In genomic region chr2:230410861-230411464, GRCh38 we compare ENCODE assay signal across 8 cellular contexts. TPM values are rescaled to one million over a fixed set of nuclear protein-coding genes. Genes with fewer than 3 reads are reported as not detected.
A peak's percentile ranks its signal among the peaks of the same experiment; 100 is the strongest.
DNase-seq lines count a peak whose midpoint lies in the region; ATAC-seq and TF ChIP-seq lines count a peak whose summit lies in the region.

No MANE protein-coding gene starts in this region.

- TF ChIP-seq CTCF in BJ (IDR thresholded peaks at IDR 0.05; ENCODE audit: insufficient read depth, low read depth, low read length) = no peak
- no peak for TF ChIP-seq CTCF in neural cell (IDR thresholded peaks at IDR 0.05; ENCODE audit: poor library complexity, severe bottlenecking)

- no peak for TF ChIP-seq EP300 in neural cell (conservative IDR thresholded peaks at IDR 0.05; ENCODE audit: poor library complexity, severe bottlenecking)

- H3K9me3 ChIP-seq in NT2/D1 (ENCODE audit: insufficient read depth, low read length) = no peaks in the 10 kb centered on the region
- no peaks in the 10 kb centered on the region for H3K9me3 ChIP-seq in effector memory CD4-positive, alpha-beta T cell (ENCODE audit: control insufficient read depth, low read length)
- H3K9me3 ChIP-seq in neural cell (ENCODE audit: low read length) = no peaks in the 10 kb centered on the region

- H3F3A ChIP-seq in neural cell (ENCODE audit: insufficient read depth, low read length, poor library complexity, severe bottlenecking) = no peaks in the 10 kb centered on the region

- POLR2A ChIA-PET in BJ (lab: Charles Lee) = no interaction called here

- TF ChIP-seq RAD21 in neural cell (conservative IDR thresholded peaks at IDR 0.05) = no peak

- no peaks in the 10 kb centered on the region for H4K20me1 ChIP-seq in neural cell (ENCODE audit: insufficient read depth)

- no peaks in the 10 kb centered on the region for H3K9me2 ChIP-seq in neural cell (ENCODE audit: insufficient read depth, low read length)

- peak overlapping the region; percentile 79 for H3K9ac ChIP-seq in NT2/D1 (ENCODE audit: insufficient read length, low read depth)
- no peak overlapping the region for H3K9ac ChIP-seq in neural cell (ENCODE audit: low read length)

- H3K79me2 ChIP-seq in neural cell (replicated peaks; ENCODE audit: insufficient read depth, low read length) = no peaks in the 10 kb centered on the region

- H3K4me1 ChIP-seq in NT2/D1 (ENCODE audit: insufficient read depth, insufficient read length) = peaks cover 4% of the 10 kb centered on the region
- H3K4me1 ChIP-seq in effector memory CD4-positive, alpha-beta T cell (ENCODE audit: control insufficient read depth, insufficient read depth, low read length, poor library complexity, severe bottlenecking) = peaks cover 25% of the 10 kb centered on the region

- H3K4me3 ChIP-seq in BJ (ENCODE audit: low read depth, low read length) (peak overlapping the region; percentile 54), NT2/D1 (ENCODE audit: insufficient read length, low read depth) (peak overlapping the region; percentile 62), neural cell (ENCODE audit: low read length) (peak overlapping the region; percentile 72)
- peak overlapping the region; percentile 97 for H3K4me3 ChIP-seq in effector memory CD4-positive, alpha-beta T cell (ENCODE audit: insufficient read depth, low read depth, low read length, poor library complexity, severe bottlenecking)

- H3K27me3 ChIP-seq in BJ (ENCODE audit: control insufficient read depth, insufficient read depth, low read length) (no peaks in the 10 kb centered on the region), NT2/D1 (ENCODE audit: insufficient read depth, insufficient read length) (peaks cover 49% of the 10 kb centered on the region), neural cell (ENCODE audit: insufficient read depth, low read depth, low read length) (peaks cover 19% of the 10 kb centered on the region)
- no peaks in the 10 kb centered on the region for H3K27me3 ChIP-seq in effector memory CD4-positive, alpha-beta T cell (replicated peaks; ENCODE audit: control insufficient read depth, insufficient read depth, low read length, poor library complexity, severe bottlenecking)

- CTCF ChIA-PET in BJ (lab: Yijun Ruan, JAX) = no interaction called here

- ATAC-seq in HG03439 (IDR thresholded peaks at IDR 0.05; ENCODE audit: unreplicated experiment) = no peak
- ATAC-seq in GM21529 (IDR thresholded peaks at IDR 0.05; ENCODE audit: unreplicated experiment) = no peak

- H3K4me2 ChIP-seq in neural cell (ENCODE audit: low read length) = no peak overlapping the region

- DNase-seq in BJ (ENCODE audit: low read depth) (no peak), NT2/D1 (ENCODE audit: low read depth, low spot score) (no peak), activated gamma-delta T cell (lab: John Stamatoyannopoulos, UW) (no peak)
- DNase-seq in effector memory CD4-positive, alpha-beta T cell = no peak
- no peak for DNase-seq in stimulated activated naive CD4-positive, alpha-beta T cell (lab: John Stamatoyannopoulos, UW)

- peak overlapping the region; percentile 89 for H3K27ac ChIP-seq in effector memory CD4-positive, alpha-beta T cell (ENCODE audit: insufficient read depth, low read length, poor library complexity, severe bottlenecking)
- no peak overlapping the region for H3K27ac ChIP-seq in neural cell (ENCODE audit: low read length)

- H3K36me3 ChIP-seq in BJ (ENCODE audit: control insufficient read depth, insufficient read depth, low read length) = no peaks in the 10 kb centered on the region
- no peaks in the 10 kb centered on the region for H3K36me3 ChIP-seq in NT2/D1 (ENCODE audit: insufficient read depth, insufficient read length, low read length)
- no peaks in the 10 kb centered on the region for H3K36me3 ChIP-seq in effector memory CD4-positive, alpha-beta T cell (ENCODE audit: control insufficient read depth, insufficient read depth, low read length)
- no peaks in the 10 kb centered on the region for H3K36me3 ChIP-seq in neural cell (ENCODE audit: insufficient read depth, low read length)

- no peak overlapping the region for H2AFZ ChIP-seq in neural cell (ENCODE audit: low read depth, low read length)

TF ChIP-seq in neural cell, 6 proteins besides CTCF, POLR2A, EP300 and RAD21:
- TF ChIP-seq REST (IDR thresholded peaks at IDR 0.05; ENCODE audit: borderline replicate concordance) = no peak
- TF ChIP-seq TAF1 (IDR thresholded peaks at IDR 0.05; ENCODE audit: low read depth) = no peak
- TF ChIP-seq SMC3 (conservative IDR thresholded peaks at IDR 0.05; ENCODE audit: poor library complexity) = no peak
- no peak for TF ChIP-seq MXI1 (conservative IDR thresholded peaks at IDR 0.05; ENCODE audit: poor library complexity, severe bottlenecking)
- TF ChIP-seq EZH2 (IDR thresholded peaks at IDR 0.05; ENCODE audit: borderline replicate concordance, insufficient read depth, low read length, poor library complexity, severe bottlenecking) = no peak
- TF ChIP-seq POLR2AphosphoS5 (IDR thresholded peaks at IDR 0.05) = no peak

RNA-seq across cellular contexts. Expression of gene SP100, which starts 5.0 kb away (rescaled TPM):
- 34.8 and 63.5 TPM in 2 replicates for polyA plus RNA-seq in BJ (2011; rRNA removed)
- polyA minus RNA-seq in BJ (2011; rRNA and poly(A)+ RNA removed) = 34.8 and 37.3 TPM in 2 replicates
- polyA plus RNA-seq in neural cell = not detected in 2 replicates
- not detected in 2 replicates for polyA minus RNA-seq in neural cell

Comparison
In these comparisons a context has a peak if more than half of its experiments do, and no peak if none do; other contexts are left out.
1. RNA of gene SP100, which starts 5.0 kb away (polyA plus RNA-seq): 34.8 to 63.5 TPM in BJ; not detected in neural cell; every median in the first group is over 10 times any median in the second.
2. Peak in every context shown above with its lines, with median percentiles within 50 percentile points of each other: H3K4me3 ChIP-seq.